ENCODE assay signal across 13 cellular contexts in genomic region chr7:120404042-120404441, GRCh38.
DNase-seq lines count a peak whose midpoint lies in the region; ATAC-seq lines count a peak whose summit lies in the region.
"Had no signal": no experiment of that assay in that cellular context is flagged by ENCODE, and none has a peak within 500 bp of the region (broad histone marks: within the 10 kb centered on the region; RNA-seq: fewer than 3 reads in every experiment).

No MANE protein-coding gene starts in this region.

- H3K9me3 Mint-ChIP-seq in activated CD4-positive, alpha-beta T cell treated with anti-CD3 and anti-CD28 coated beads for 36 hours (ENCODE audit: low read depth): no peaks in the 10 kb centered on the region
- no peaks in the 10 kb centered on the region for H3K9me3 Mint-ChIP-seq in stimulated activated naive B cell treated with anti-CD40 and anti-IgM and Interleukin-4, amounts not matched to agents 10 μg/mL and 1 μg/mL and 100 μg/mL, for 72 hours

- no peak overlapping the region for H3K27ac Mint-ChIP-seq in activated CD4-positive, alpha-beta T cell treated with anti-CD3 and anti-CD28 coated beads for 36 hours
- peak overlapping the region; percentile 52 for H3K27ac Mint-ChIP-seq in stimulated activated naive B cell treated with anti-CD40 and anti-IgM and Interleukin-4, amounts not matched to agents 10 μg/mL and 1 μg/mL and 100 μg/mL, for 72 hours
- H3K27ac Mint-ChIP-seq: naive thymus-derived CD4-positive, alpha-beta T cell had no signal

- peak; percentile 88 for ATAC-seq in activated CD4-positive, alpha-beta T cell treated with anti-CD3 and anti-CD28 coated beads for 36 hours
- ATAC-seq in HG02870 (IDR thresholded peaks at IDR 0.05; ENCODE audit: unreplicated experiment): peak; percentile 65
- ATAC-seq in stimulated activated naive B cell treated with anti-CD40 and anti-IgM and Interleukin-4, amounts not matched to agents 10 μg/mL and 1 μg/mL and 100 μg/mL, for 72 hours (replicated peaks): peak; percentile 58 to 77
- ATAC-seq: naive thymus-derived CD4-positive, alpha-beta T cell had no signal

- no peaks in the 10 kb centered on the region for H3K36me3 Mint-ChIP-seq in activated CD4-positive, alpha-beta T cell treated with anti-CD3 and anti-CD28 coated beads for 36 hours (ENCODE audit: low read depth)
- H3K36me3 Mint-ChIP-seq in stimulated activated naive B cell treated with anti-CD40 and anti-IgM and Interleukin-4, amounts not matched to agents 10 μg/mL and 1 μg/mL and 100 μg/mL, for 72 hours: no peaks in the 10 kb centered on the region
- H3K36me3 Mint-ChIP-seq: naive thymus-derived CD4-positive, alpha-beta T cell had no signal

- CTCF ChIA-PET in activated CD4-positive, alpha-beta T cell treated with anti-CD3 and anti-CD28 coated beads for 36 hours (lab: Charles Lee): no interaction called here

- H3K4me1 Mint-ChIP-seq in activated CD4-positive, alpha-beta T cell treated with anti-CD3 and anti-CD28 coated beads for 36 hours: peaks cover 6% of the 10 kb centered on the region
- peaks cover 0 to 1% of the 10 kb centered on the region in 2 donors for H3K4me1 Mint-ChIP-seq in stimulated activated naive B cell treated with anti-CD40 and anti-IgM and Interleukin-4, amounts not matched to agents 10 μg/mL and 1 μg/mL and 100 μg/mL, for 72 hours
- H3K4me1 Mint-ChIP-seq: naive thymus-derived CD4-positive, alpha-beta T cell had no signal

- DNase-seq in activated CD4-positive, alpha-beta T cell treated with anti-CD3 and anti-CD28 coated beads for 36 hours: no peak
- DNase-seq in activated CD4-positive, alpha-beta T cell treated with anti-CD3 and anti-CD28 coated beads for 4 hours: no peak
- peak; percentile 46 for DNase-seq in RKO (ENCODE audit: low spot score)
- no peak for DNase-seq in stimulated activated naive B cell treated with anti-CD40 and anti-IgM and Interleukin-4, amounts not matched to agents 10 μg/mL and 1 μg/mL and 100 μg/mL, for 72 hours
- DNase-seq in head of caudate nucleus: no peak
- DNase-seq in NCI-H2107 treated with DMSO at 0.1 percent for 48 hours (lab: John Stamatoyannopoulos, UW; ENCODE audit: unreplicated experiment): no peak
- no peak for DNase-seq in D341Med (ENCODE audit: low spot score)
- DNase-seq: 8988T; naive thymus-derived CD4-positive, alpha-beta T cell; NCI-H524 treated with DMSO at 0.1 percent for 48 hours; stimulated activated CD4-positive, alpha-beta T cell treated with anti-CD3 and anti-CD28 coated beads, Interleukin-4, amount 100 ng/mL, for 1 hour; T1000 had no signal

- no peak overlapping the region for H3K4me3 Mint-ChIP-seq in activated CD4-positive, alpha-beta T cell treated with anti-CD3 and anti-CD28 coated beads for 36 hours
- no peak overlapping the region for H3K4me3 Mint-ChIP-seq in stimulated activated naive B cell treated with anti-CD40 and anti-IgM and Interleukin-4, amounts not matched to agents 10 μg/mL and 1 μg/mL and 100 μg/mL, for 72 hours
- H3K4me3 Mint-ChIP-seq: naive thymus-derived CD4-positive, alpha-beta T cell had no signal

- H3K27me3 Mint-ChIP-seq in activated CD4-positive, alpha-beta T cell treated with anti-CD3 and anti-CD28 coated beads for 36 hours: no peaks in the 10 kb centered on the region
- no peaks in the 10 kb centered on the region for H3K27me3 Mint-ChIP-seq in stimulated activated naive B cell treated with anti-CD40 and anti-IgM and Interleukin-4, amounts not matched to agents 10 μg/mL and 1 μg/mL and 100 μg/mL, for 72 hours
- H3K27me3 Mint-ChIP-seq: naive thymus-derived CD4-positive, alpha-beta T cell had no signal

- intact Hi-C loops in activated CD4-positive, alpha-beta T cell treated with anti-CD3 and anti-CD28 coated beads for 36 hours (cut with DNase I, micrococcal nuclease): no loop called here
- intact Hi-C loops in head of caudate nucleus (cut with DNase I): no loop called here

- POLR2A ChIA-PET in activated CD4-positive, alpha-beta T cell treated with anti-CD3 and anti-CD28 coated beads for 36 hours (lab: Charles Lee): no interaction called here
